Comparison of ENCODE assay signal across 18 cellular contexts in the genomic region with DNA sequence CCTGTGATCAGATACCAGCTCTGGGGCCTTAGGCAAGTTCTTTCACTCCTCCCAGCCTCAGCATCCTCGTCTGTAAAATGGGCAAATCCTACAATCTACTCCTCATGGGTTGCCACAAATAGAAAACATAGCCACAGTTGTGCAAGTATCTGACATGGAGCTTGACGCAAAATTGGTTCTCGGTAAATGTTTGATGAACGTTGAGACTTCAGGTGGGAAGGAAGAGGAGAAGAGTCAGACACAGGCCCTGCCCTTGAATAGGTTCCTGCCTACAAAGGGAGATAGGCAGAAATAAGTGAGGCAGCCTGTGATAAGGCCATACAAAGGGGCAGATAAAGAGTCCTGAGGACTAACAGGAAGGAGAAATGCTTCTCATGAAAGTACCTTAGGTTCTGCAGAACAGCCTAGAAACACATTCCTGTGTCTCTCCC.
"Had no signal": no experiment of that assay in that cellular context is flagged by ENCODE, and none has a peak within 500 bp of the region (broad histone marks: within the 10 kb centered on the region; RNA-seq: fewer than 3 reads in every experiment).

No MANE protein-coding gene starts in this region.

- H3K36me3 Mint-ChIP-seq: mesothelial cell of epicardium, natural killer cell had no signal

- ATAC-seq: esophagus mucosa, gastrocnemius medialis, heart right ventricle, left lobe of liver, natural killer cell had no signal

- H3K4me3 Mint-ChIP-seq: mesothelial cell of epicardium, natural killer cell, neural crest cell had no signal

- H3K27me3 ChIP-seq: colonic mucosa, gastrocnemius medialis, heart right ventricle, right atrium auricular region had no signal

- H3K36me3 ChIP-seq: colonic mucosa, gastrocnemius medialis, heart right ventricle, right atrium auricular region had no signal

- H3K9me3 Mint-ChIP-seq: mesothelial cell of epicardium, natural killer cell, neural crest cell had no signal

- H3K4me1 ChIP-seq: gastrocnemius medialis had no signal

- H3K9me3 ChIP-seq: colonic mucosa, gastrocnemius medialis, right atrium auricular region had no signal

- FAIRE-seq: islet of Langerhans, small intestine, urothelium cell line had no signal

- DNase-seq: colonic mucosa; dermis blood vessel endothelial cell; effector CD4-positive, alpha-beta T cell; gastrocnemius medialis; heart right ventricle; hypothalamus; natural killer cell; small intestine; stimulated activated CD4-positive, alpha-beta T cell treated with anti-CD3 and anti-CD28 coated beads, Interleukin-12 subunit alpha, Interleukin-12 subunit beta, amount 100 ng/mL, for 4 hours; stimulated activated naive CD4-positive, alpha-beta T cell; trophoblast cell had no signal

- H3K27ac ChIP-seq: colonic mucosa, gastrocnemius medialis, right atrium auricular region had no signal

- H3K27ac Mint-ChIP-seq: mesothelial cell of epicardium, natural killer cell had no signal

- H3K4me3 ChIP-seq: colonic mucosa, gastrocnemius medialis, heart right ventricle, right atrium auricular region had no signal
